In genomic region chr6:41767112-41767946, GRCh38 we compare ENCODE assay signal across 10 cellular contexts. TPM values are rescaled to one million over a fixed set of nuclear protein-coding genes. Genes with fewer than 3 reads are reported as not detected.
DNase-seq lines count a peak whose midpoint lies in the region; ATAC-seq and TF ChIP-seq lines count a peak whose summit lies in the region.
"Had no signal": no experiment of that assay in that cellular context is flagged by ENCODE, and none has a peak within 500 bp of the region (broad histone marks: within the 10 kb centered on the region; RNA-seq: fewer than 3 reads in every experiment).

No MANE protein-coding gene starts in this region.

- H3K4me2 ChIP-seq in PC-3 (ENCODE audit: low read length), result no peak overlapping the region

- POLR2A ChIA-PET in PC-3 (lab: Charles Lee; ENCODE audit: unreplicated experiment), result no interaction called here

- no peak overlapping the region for H3K9ac ChIP-seq in PC-3 (ENCODE audit: low read length)

- H3K27ac ChIP-seq in PC-3 (ENCODE audit: low read length), result no peak overlapping the region

- H3K9me3 ChIP-seq in PC-3 (ENCODE audit: low read length), result no peaks in the 10 kb centered on the region

- no peaks in the 10 kb centered on the region for H3K79me2 ChIP-seq in PC-3 (ENCODE audit: low read length)

- CTCF ChIA-PET in PC-3 (lab: Charles Lee), result no interaction called here

- H3K36me3 ChIP-seq in PC-3 (ENCODE audit: low read depth, low read length), result no peaks in the 10 kb centered on the region; the same call in 1 of the 2 replicates

- no peak overlapping the region for H3K4me3 ChIP-seq in PC-3 (ENCODE audit: low read length)

- no peak overlapping the region for H2AFZ ChIP-seq in PC-3 (ENCODE audit: low read length)

- no TSS peak for BruUV-seq in PC-3 (replicated peaks; lab: Mats Ljungman, UMichigan)

- H3K4me1 ChIP-seq in PC-3 (ENCODE audit: insufficient read depth, low read length), result peaks cover 16% of the 10 kb centered on the region

- ATAC-seq in PC-3, result peak; percentile 91
- no peak for ATAC-seq in GM19452 (IDR thresholded peaks at IDR 0.05; ENCODE audit: unreplicated experiment)

- H3K27me3 ChIP-seq in PC-3 (ENCODE audit: low read length), result no peaks in the 10 kb centered on the region

- H4K20me1 ChIP-seq in PC-3 (ENCODE audit: low read length), result no peaks in the 10 kb centered on the region

- TF ChIP-seq CTCF in PC-3 (conservative IDR thresholded peaks at IDR 0.05; ENCODE audit: low read depth, low read length), result no peak

- no peaks in the 10 kb centered on the region for H3F3A ChIP-seq in PC-3 (ENCODE audit: low read length, unreplicated experiment)

- intact Hi-C loops in PC-3 (cut with micrococcal nuclease), result no loop called here

- DNase-seq in GM03348 (ENCODE audit: low spot score) (peak; percentile 77), PC-3 (peak; percentile 93), fibroblast of gingiva (ENCODE audit: low read depth) (peak; percentile 75), pulmonary artery endothelial cell (ENCODE audit: low read depth, low spot score) (peak; percentile 67), NCI-H2171 treated with DMSO at 0.1 percent for 48 hours (lab: John Stamatoyannopoulos, UW) (no peak), NCI-H187 (lab: John Stamatoyannopoulos, UW) (no peak), globus pallidus (ENCODE audit: low spot score) (no peak)

- no peaks in the 10 kb centered on the region for H3K9me2 ChIP-seq in PC-3 (replicated peaks; ENCODE audit: low read length)

RNA-seq across cellular contexts. Expression of gene FRS3, which starts 12.4 kb away (rescaled TPM):
- 3.9 and 4.3 TPM in 2 replicates for total RNA-seq in PC-3 (2014; rRNA removed)
- total RNA-seq in pulmonary artery endothelial cell, result 1.2 TPM in 2 replicates

RNA-seq across cellular contexts. Expression of gene PRICKLE4, which starts 13.3 kb away (rescaled TPM):
- 0.26 and 1.7 TPM in 2 replicates for total RNA-seq in PC-3 (2014; rRNA removed)
- total RNA-seq in pulmonary artery endothelial cell, result 0.67 and 1.1 TPM in 2 replicates
- total RNA-seq: T-helper 2 cell treated with Interferon-gamma antibody and Interleukin-4, amounts not matched to agents 100 ng/mL and 5 ng/mL, for 36 hours had no signal

RNA-seq across cellular contexts. Expression of gene PGC, which starts 20.1 kb away (rescaled TPM):
- total RNA-seq in PC-3 (2014; rRNA removed), result not detected in 2 replicates
- not detected in 2 replicates for total RNA-seq in pulmonary artery endothelial cell
- total RNA-seq: epithelial cell of proximal tubule; T-helper 2 cell treated with Interferon-gamma antibody and Interleukin-4, amounts not matched to agents 100 ng/mL and 5 ng/mL, for 36 hours had no signal

RNA-seq across cellular contexts. Expression of gene TOMM6, which starts 20.2 kb away (rescaled TPM):
- total RNA-seq in PC-3 (2014; rRNA removed) (142 and 162 TPM in 2 replicates), pulmonary artery endothelial cell (95.8 and 101 TPM in 2 replicates)

RNA-seq across cellular contexts. Expression of gene TFEB, which starts 31.9 kb away (rescaled TPM):
- total RNA-seq in PC-3 (2014; rRNA removed) (4.2 and 5.5 TPM in 2 replicates), pulmonary artery endothelial cell (3.8 and 4.4 TPM in 2 replicates)

Comparison
In these comparisons a context has a peak if more than half of its experiments do, and no peak if none do; other contexts are left out.
1. DNase-seq: peak in GM03348 (single experiment), PC-3 (single experiment), fibroblast of gingiva (single experiment) and pulmonary artery endothelial cell (single experiment); none in NCI-H2171 treated with DMSO at 0.1 percent for 48 hours (single experiment), NCI-H187 (0 of 2) and globus pallidus (single experiment).